8 cellular contexts compared by ENCODE assay signal in genomic region chr10:102072867-102073527, GRCh38. TPM values are rescaled to one million over a fixed set of nuclear protein-coding genes. Genes with fewer than 3 reads are reported as not detected.
A peak's percentile ranks its signal among the peaks of the same experiment; 100 is the strongest.
DNase-seq lines count a peak whose midpoint lies in the region; ATAC-seq and TF ChIP-seq lines count a peak whose summit lies in the region.

No MANE protein-coding gene starts in this region.

- DNase-seq in A172 (ENCODE audit: low spot score) (peak; percentile 85), GM13977 (ENCODE audit: low spot score) (peak; percentile 84), NCI-H1694 (lab: John Stamatoyannopoulos, UW) (peak; percentile 72), amniotic epithelial cell (ENCODE audit: low read depth) (peak; percentile 67), right atrium auricular region (ENCODE audit: low spot score) (peak; percentile 90), sciatic nerve (ENCODE audit: low spot score) (peak; percentile 91)
- peak; percentile 58 for DNase-seq in T-helper 2 cell treated with Interferon-gamma antibody and Interleukin-4, amounts not matched to agents 5 μg/mL and 100 μg/mL, for 36 hours (ENCODE audit: low spot score)

- no peak overlapping the region for H3K27ac Mint-ChIP-seq in T-helper 2 cell treated with Interferon-gamma antibody and Interleukin-4, amounts not matched to agents 5 μg/mL and 100 μg/mL, for 36 hours

- H3K27me3 ChIP-seq in right atrium auricular region, result no peaks in the 10 kb centered on the region

- H3K36me3 Mint-ChIP-seq in T-helper 2 cell treated with Interferon-gamma antibody and Interleukin-4, amounts not matched to agents 5 μg/mL and 100 μg/mL, for 36 hours (ENCODE audit: low read depth), result peaks cover 2% of the 10 kb centered on the region

- H3K4me3 Mint-ChIP-seq in T-helper 2 cell treated with Interferon-gamma antibody and Interleukin-4, amounts not matched to agents 5 μg/mL and 100 μg/mL, for 36 hours, result no peak overlapping the region

- intact Hi-C loops in sciatic nerve (cut with DNase I), result no loop called here

- no peak overlapping the region for H3K27ac ChIP-seq in right atrium auricular region

- no peaks in the 10 kb centered on the region for H3K9me3 Mint-ChIP-seq in T-helper 2 cell treated with Interferon-gamma antibody and Interleukin-4, amounts not matched to agents 5 μg/mL and 100 μg/mL, for 36 hours

- no peaks in the 10 kb centered on the region for H3K27me3 Mint-ChIP-seq in T-helper 2 cell treated with Interferon-gamma antibody and Interleukin-4, amounts not matched to agents 5 μg/mL and 100 μg/mL, for 36 hours (ENCODE audit: low read depth)

- in situ Hi-C loops in GM13977 (cut with MboI; ENCODE audit: low pct_unique_long_range_greater_than_20kb, low sequenced_read_pairs, unreplicated experiment), result loop anchor here (10.0 kb wide), 1 partner anchor 468 kb away; no protein-coding TSS in a partner anchor

- H3K4me1 Mint-ChIP-seq in T-helper 2 cell treated with Interferon-gamma antibody and Interleukin-4, amounts not matched to agents 5 μg/mL and 100 μg/mL, for 36 hours (ENCODE audit: low read depth), result peaks cover 2% of the 10 kb centered on the region

- no peaks in the 10 kb centered on the region for H3K9me3 ChIP-seq in right atrium auricular region

- peak; percentile 90 for ATAC-seq in sciatic nerve
- no peak for ATAC-seq in HG02759 (IDR thresholded peaks at IDR 0.05; ENCODE audit: unreplicated experiment)

- peaks cover 0 to 18% of the 10 kb centered on the region in 2 donors for H3K4me1 ChIP-seq in right atrium auricular region

- H3K36me3 ChIP-seq in right atrium auricular region, result no peaks in the 10 kb centered on the region

- TF ChIP-seq CTCF in GM13977 (IDR thresholded peaks at IDR 0.05; ENCODE audit: extremely low read depth, insufficient read depth, missing control alignments) (peak; percentile 94), right atrium auricular region (IDR thresholded peaks at IDR 0.05) (peak; percentile 83 to 90)

- H3K4me3 ChIP-seq in right atrium auricular region, result no peak overlapping the region

RNA-seq across cellular contexts. Expression of gene HPS6, which starts 7.8 kb away (rescaled TPM):
- total RNA-seq in A172 (2014; rRNA removed; shearing (Covaris generic)), result 39.7 and 49.6 TPM in 2 replicates
- 10 to 100 TPM; 11.2 to 15.6 TPM for total RNA-seq in right atrium auricular region
- total RNA-seq in sciatic nerve, result 14.0 TPM

RNA-seq across cellular contexts. Expression of gene ARMH3, which starts 17.0 kb away (rescaled TPM):
- 6.0 and 17.7 TPM in 2 replicates for total RNA-seq in A172 (2014; rRNA removed; shearing (Covaris generic))
- total RNA-seq in right atrium auricular region (10 to 100 TPM; 25.4 to 28.5 TPM), sciatic nerve (30.9 TPM)

RNA-seq across cellular contexts. Expression of gene LDB1, which starts 47.2 kb away (rescaled TPM):
- 27.3 and 29.0 TPM in 2 replicates for total RNA-seq in A172 (2014; rRNA removed; shearing (Covaris generic))
- total RNA-seq in right atrium auricular region, result 10 to 100 TPM; 32.2 to 59.7 TPM
- 64.3 TPM for total RNA-seq in sciatic nerve

RNA-seq across cellular contexts. Expression of gene PPRC1, which starts 59.8 kb away (rescaled TPM):
- 26.0 and 28.9 TPM in 2 replicates for total RNA-seq in A172 (2014; rRNA removed; shearing (Covaris generic))
- total RNA-seq in right atrium auricular region (10 to 100 TPM; 10.9 to 20.6 TPM), sciatic nerve (45.6 TPM)
